ENCODE assay signal across 6 cellular contexts in the genomic region with DNA sequence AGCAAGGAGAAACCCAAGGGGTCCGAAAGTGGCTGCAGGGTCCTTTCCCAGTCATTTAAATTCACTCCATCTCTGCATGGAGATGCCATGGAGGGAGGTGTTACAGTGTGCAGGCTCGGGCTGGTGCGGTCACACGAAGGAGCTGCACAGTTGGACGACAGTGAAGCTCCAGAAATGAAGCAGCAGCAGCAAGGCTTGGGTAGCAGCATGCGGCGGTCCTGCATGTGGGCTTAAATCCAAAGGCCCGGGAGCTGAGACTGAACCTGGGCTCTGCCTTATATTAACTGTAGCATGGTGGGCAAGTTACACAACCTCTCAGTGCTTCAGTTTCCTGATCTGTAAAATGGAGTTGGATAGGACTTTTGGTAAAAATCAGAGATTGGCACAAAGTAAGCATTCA.
"Had no signal": no experiment of that assay in that cellular context is flagged by ENCODE, and none has a peak within 500 bp of the region (broad histone marks: within the 10 kb centered on the region; RNA-seq: fewer than 3 reads in every experiment).

No MANE protein-coding gene starts in this region.

- DNase-seq: GM23248, GOT3, H7, H9, HCEC 1CT, HFFc6 had no signal
